31 cellular contexts compared by ENCODE assay signal in the genomic region with DNA sequence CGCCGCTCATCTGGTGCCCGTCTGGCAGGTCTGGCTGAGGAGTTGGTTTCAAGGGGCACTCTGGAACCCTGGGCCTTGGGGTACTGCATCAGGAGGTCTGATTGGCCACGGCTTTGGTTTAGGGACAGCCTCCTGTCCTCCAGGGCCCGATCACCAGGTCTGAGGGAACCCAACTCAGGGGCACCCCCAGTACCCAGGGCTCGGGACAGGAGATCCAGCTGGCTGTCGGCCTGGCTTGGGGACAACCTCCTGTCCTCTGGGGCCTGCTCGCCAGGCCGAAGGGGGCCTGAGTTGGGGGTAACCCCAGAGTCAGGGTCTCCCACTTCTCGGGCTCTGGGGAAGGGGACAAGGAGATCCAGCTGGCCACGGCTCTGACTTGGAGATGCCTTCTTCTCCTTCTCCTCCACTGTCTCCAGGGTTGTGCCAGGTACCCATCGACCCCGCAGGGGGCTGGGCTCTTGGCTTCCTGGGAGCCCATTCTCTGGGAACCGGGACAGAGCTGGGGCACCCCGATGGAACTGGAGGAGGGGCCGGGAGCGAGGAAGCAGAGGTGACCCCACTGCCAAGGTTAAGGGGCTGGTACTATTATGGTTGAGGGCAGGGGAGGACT. TPM values are rescaled to one million over a fixed set of nuclear protein-coding genes. Genes with fewer than 3 reads are reported as not detected.
"Had no signal": no experiment of that assay in that cellular context is flagged by ENCODE, and none has a peak within 500 bp of the region (broad histone marks: within the 10 kb centered on the region; RNA-seq: fewer than 3 reads in every experiment).

No MANE protein-coding gene starts in this region.

- H3K27me3 ChIP-seq: breast epithelium, MG63 had no signal

- ATAC-seq: activated CD4-positive, alpha-beta T cell treated with anti-CD3 and anti-CD28 coated beads for 36 hours; Panc1 had no signal

- H3K27me3 Mint-ChIP-seq: activated CD4-positive, alpha-beta T cell treated with anti-CD3 and anti-CD28 coated beads for 36 hours; activated naive CD8-positive, alpha-beta T cell treated with anti-CD3 and anti-CD28 coated beads, Interleukin-2, amount 10 ng/mL, durations not matched to agents 7 days and 5 days had no signal

- H3K36me3 ChIP-seq: breast epithelium had no signal

- H3K27ac Mint-ChIP-seq: activated CD4-positive, alpha-beta memory T cell treated with anti-CD3 and anti-CD28 coated beads, Interleukin-2, amount 10 ng/mL, durations not matched to agents 7 days and 5 days; activated CD4-positive, alpha-beta T cell treated with anti-CD3 and anti-CD28 coated beads for 36 hours; activated naive CD8-positive, alpha-beta T cell treated with anti-CD3 and anti-CD28 coated beads, Interleukin-2, amount 10 ng/mL, durations not matched to agents 7 days and 5 days had no signal

- H3K9me3 Mint-ChIP-seq: activated CD4-positive, alpha-beta memory T cell treated with anti-CD3 and anti-CD28 coated beads, Interleukin-2, amount 10 ng/mL, durations not matched to agents 7 days and 5 days; activated naive CD8-positive, alpha-beta T cell treated with anti-CD3 and anti-CD28 coated beads, Interleukin-2, amount 10 ng/mL, durations not matched to agents 7 days and 5 days had no signal

- H3K27ac ChIP-seq: breast epithelium, KMS-11, SJCRH30, VCaP had no signal

- H3K9me2 ChIP-seq: SK-N-SH had no signal

- DNase-seq: activated CD4-positive, alpha-beta memory T cell treated with anti-CD3 and anti-CD28 coated beads, Interleukin-2, amount 10 ng/mL, durations not matched to agents 7 days and 5 days; activated CD4-positive, alpha-beta T cell treated with anti-CD3 and anti-CD28 coated beads for 36 hours; activated CD4-positive, alpha-beta T cell treated with anti-CD3 and anti-CD28 coated beads, Interleukin-2, amount 50 U/mL, for 1 hour; activated CD4-positive, CD25-positive, alpha-beta regulatory T cell; activated naive CD4-positive, alpha-beta T cell treated with anti-CD3 and anti-CD28 coated beads, Interleukin-2, amount 50 U/mL, for 16 hours; activated naive CD8-positive, alpha-beta T cell treated with anti-CD3 and anti-CD28 coated beads, Interleukin-2, amount 10 ng/mL, durations not matched to agents 7 days and 5 days; activated T-cell treated with anti-CD3 and anti-CD28 coated beads for 4 hours; MG63; MV-4-11; NCI-H1092 treated with DMSO at 0.1 percent for 48 hours; NCI-H1417 treated with DMSO at 0.1 percent for 48 hours; NCI-H1694; NCI-H2029 treated with DMSO at 0.1 percent for 48 hours; NCI-H345; NCI-H510A; NCI-H526 treated with DMSO at 0.1 percent for 48 hours; NCI-H82; NK-92 treated with Interleukin-12 subunit alpha and Interleukin-12 subunit beta, amount 100 ng/mL, for 24 hours; OCI-M1; Right ventricle myocardium superior; RPMI8226; SJCRH30; SK-N-SH; T-helper 1 cell had no signal

- H3K9me3 ChIP-seq: breast epithelium, MG63, SJCRH30, SK-N-SH had no signal

- H3K4me3 ChIP-seq: breast epithelium, MG63, SJCRH30 had no signal

- H3K9ac ChIP-seq: KMS-11, SK-N-SH had no signal

- H3K4me3 Mint-ChIP-seq: activated CD4-positive, alpha-beta memory T cell treated with anti-CD3 and anti-CD28 coated beads, Interleukin-2, amount 10 ng/mL, durations not matched to agents 7 days and 5 days; activated CD4-positive, alpha-beta T cell treated with anti-CD3 and anti-CD28 coated beads for 36 hours; activated naive CD8-positive, alpha-beta T cell treated with anti-CD3 and anti-CD28 coated beads, Interleukin-2, amount 10 ng/mL, durations not matched to agents 7 days and 5 days had no signal

- H3K4me2 ChIP-seq: KMS-11, SK-N-SH had no signal

RNA-seq across cellular contexts. Expression of gene FAM83C, which starts 5.2 kb away (rescaled TPM):
- total RNA-seq: activated CD4-positive, alpha-beta memory T cell treated with anti-CD3 and anti-CD28 coated beads, Interleukin-2, amount 10 ng/mL, durations not matched to agents 7 days and 5 days; activated CD4-positive, alpha-beta T cell treated with anti-CD3 and anti-CD28 coated beads for 36 hours; activated CD8-positive, alpha-beta memory T cell treated with anti-CD3 and anti-CD28 coated beads for 36 hours; activated naive CD8-positive, alpha-beta T cell treated with anti-CD3 and anti-CD28 coated beads, Interleukin-2, amount 10 ng/mL, durations not matched to agents 7 days and 5 days; aorta; Right ventricle myocardium superior; SJCRH30; T-helper 2 cell treated with Interferon-gamma antibody and Interleukin-4, amounts not matched to agents 100 ng/mL and 5 ng/mL, for 36 hours had no signal
- polyA plus RNA-seq: aorta, SK-N-SH had no signal
